Comparison of ENCODE assay signal across 8 cellular contexts in genomic region chr16:22297114-22297870, GRCh38. TPM values are rescaled to one million over a fixed set of nuclear protein-coding genes. Genes with fewer than 3 reads are reported as not detected.
DNase-seq lines count a peak whose midpoint lies in the region; ATAC-seq and TF ChIP-seq lines count a peak whose summit lies in the region.

TSS of gene POLR3E (plus strand) at chr16:22297409. CDS start at chr16:22302969, 5,560 bp downstream.

- in situ Hi-C loops in Panc1 (cut with HindIII; ENCODE audit: low pct_unique_long_range_greater_than_20kb, low sequenced_read_pairs): no loop called here

- H3K9ac ChIP-seq in KMS-11: peak within 1 kb of the TSS; percentile 96

- POLR2A ChIA-PET in Panc1 (lab: Charles Lee): no interaction called here

- H4K20me1 ChIP-seq in KMS-11 (ENCODE audit: insufficient read depth): peaks cover 14% of the 10 kb centered on the region; the same call in 1 of the 2 replicates

- peak; percentile 87 for DNase-seq in DMS79 treated with DMSO at 0.1 percent for 48 hours (lab: John Stamatoyannopoulos, UW)
- peak; percentile 94 for DNase-seq in Panc1 (ENCODE audit: low read depth, low spot score)
- peak; percentile 100 for DNase-seq in activated T-cell treated with anti-CD3 and anti-CD28 coated beads, Interleukin-2, amount 50 U/mL, for 48 hours
- DNase-seq in myocyte (ENCODE audit: low read depth): peak; percentile 98
- DNase-seq in stimulated activated CD8-positive, alpha-beta memory T cell treated with anti-CD3 and anti-CD28 coated beads, Interleukin-7, amount 100 ng/mL, for 48 hours (ENCODE audit: extremely low read depth in 1 of 2, low read depth in 1 of 2): peak; percentile 97 to 99

- H3K4me3 ChIP-seq in KMS-11 (IDR thresholded peaks at IDR 0.05; ENCODE audit: insufficient read depth, low read depth, low read length): peak within 1 kb of the TSS; percentile 47
- H3K4me3 ChIP-seq in Panc1 (ENCODE audit: low read depth in 2 of 2, low read length in 2 of 2): peak within 1 kb of the TSS; percentile 87 to 92

- H3K27ac ChIP-seq in KMS-11: peak within 1 kb of the TSS; percentile 95
- peak within 1 kb of the TSS; percentile 76 for H3K27ac ChIP-seq in Panc1 (ENCODE audit: low read length)

- H3K4me1 ChIP-seq in KMS-11 (ENCODE audit: low read depth, poor library complexity, severe bottlenecking) (peaks cover 26% of the 10 kb centered on the region), Panc1 (ENCODE audit: control insufficient read depth, insufficient read depth, low read length) (peaks cover 3% of the 10 kb centered on the region; the same call in 1 of the 2 replicates)

- no TSS peak for BruUV-seq in Panc1 (replicated peaks; lab: Mats Ljungman, UMichigan)

- H3K36me3 ChIP-seq in KMS-11 (ENCODE audit: insufficient read depth) (no peaks in the 10 kb centered on the region; the same call in 1 of the 2 replicates), Panc1 (ENCODE audit: control insufficient read depth, insufficient read depth, low read length) (no peaks in the 10 kb centered on the region)

- intact Hi-C loops in Panc1 (cut with micrococcal nuclease; ENCODE audit: unreplicated experiment): loop anchor here (5.0 kb wide), 1 partner anchor 100 kb away; no protein-coding TSS in a partner anchor

- peak; percentile 80 for ATAC-seq in GM21723 (IDR thresholded peaks at IDR 0.05; ENCODE audit: unreplicated experiment)
- peak; percentile 90 for ATAC-seq in Panc1
- peak; percentile 99 for ATAC-seq in esophagus mucosa

- peaks cover 47% of the 10 kb centered on the region for H3K79me2 ChIP-seq in KMS-11 (ENCODE audit: insufficient read depth, low read depth)

- CTCF ChIA-PET in Panc1 (lab: Charles Lee): interaction anchor here (0.7 to 1.4 kb wide), 2 partner anchors 89 to 109 kb away, joined by 3 read pairs; no protein-coding TSS in a partner anchor

- no peaks in the 10 kb centered on the region for H3K27me3 ChIP-seq in KMS-11 (ENCODE audit: insufficient read depth, low read depth)
- H3K27me3 ChIP-seq in Panc1 (ENCODE audit: control insufficient read depth, insufficient read depth, low read length): no peaks in the 10 kb centered on the region

- peak; percentile 83 for TF ChIP-seq CTCF in KMS-11 (conservative IDR thresholded peaks at IDR 0.05; ENCODE audit: low read depth, low read length)
- peak; percentile 94 for TF ChIP-seq CTCF in Panc1 (IDR thresholded peaks at IDR 0.05)

- H2AFZ ChIP-seq in KMS-11 (ENCODE audit: low read depth): peak within 1 kb of the TSS; percentile 77

- peak within 1 kb of the TSS; percentile 80 for H3K4me2 ChIP-seq in KMS-11

- H3K9me3 ChIP-seq in Panc1 (ENCODE audit: control insufficient read depth, insufficient read depth, low read depth, low read length): no peaks in the 10 kb centered on the region

RNA-seq across cellular contexts. Expression of gene POLR3E, which starts in this region (rescaled TPM):
- total RNA-seq in Panc1 (2021; ENCODE audit: unreplicated experiment) (45.2 TPM), esophagus mucosa (28.2 TPM), myocyte (47.2 and 51.4 TPM in 2 replicates)
- 56.0 TPM for polyA plus RNA-seq in Panc1 (2012; ENCODE audit: insufficient read length)
- 34.6 TPM for polyA plus RNA-seq in myocyte (2012)

Comparison
In these comparisons a context has a peak if more than half of its experiments do, and no peak if none do; other contexts are left out.
1. Peak in every context shown above with its lines: DNase-seq, ATAC-seq, H3K4me3 ChIP-seq and H3K27ac ChIP-seq.